Comparison of ENCODE assay signal across 17 cellular contexts in genomic region chr2:104919127-104919526, GRCh38.
DNase-seq lines count a peak whose midpoint lies in the region; ATAC-seq, FAIRE-seq and TF ChIP-seq lines count a peak whose summit lies in the region.
"Had no signal": no experiment of that assay in that cellular context is flagged by ENCODE, and none has a peak within 500 bp of the region (broad histone marks: within the 10 kb centered on the region; RNA-seq: fewer than 3 reads in every experiment).

No MANE protein-coding gene starts in this region.

- DNase-seq in NCI-H1092 treated with DMSO at 0.1 percent for 48 hours (lab: John Stamatoyannopoulos, UW) (peak; percentile 7), NCI-H1092 (lab: John Stamatoyannopoulos, UW) (no peak), NCI-H1105 (lab: John Stamatoyannopoulos, UW) (peak; percentile 23), astrocyte (ENCODE audit: low read depth) (no peak), pons (ENCODE audit: low spot score) (peak; percentile 9), hepatic stellate cell (ENCODE audit: low spot score) (no peak)
- DNase-seq: activated CD4-positive, alpha-beta T cell treated with anti-CD3 and anti-CD28 coated beads for 36 hours; C1 segment of cervical spinal cord; effector memory CD8-positive, alpha-beta T cell; mesendoderm; NCI-H226; stimulated activated CD4-positive, alpha-beta T cell treated with anti-CD3 and anti-CD28 coated beads, Interleukin-15, amount 100 ng/mL, for 24 hours; stimulated activated naive CD4-positive, alpha-beta T cell treated with Interleukin-2 at 50 U/mL for 16 hours; T-helper 9 cell had no signal

- FAIRE-seq in astrocyte (lab: Jason Lieb, UNC), result no peak

- no peak overlapping the region for H3K4me3 Mint-ChIP-seq in astrocyte (ENCODE audit: unreplicated experiment)
- H3K4me3 Mint-ChIP-seq: activated CD4-positive, alpha-beta T cell treated with anti-CD3 and anti-CD28 coated beads for 36 hours; effector memory CD8-positive, alpha-beta T cell had no signal

- H3K27me3 Mint-ChIP-seq in astrocyte (ENCODE audit: low read depth, unreplicated experiment), result peaks cover 6% of the 10 kb centered on the region

- no peak overlapping the region for H3K4me2 ChIP-seq in astrocyte (ENCODE audit: low read length)

- no peaks in the 10 kb centered on the region for H3K79me2 ChIP-seq in astrocyte (ENCODE audit: insufficient read depth, low read length)

- no peak for TF ChIP-seq CTCF in astrocyte (IDR thresholded peaks at IDR 0.05; ENCODE audit: insufficient read depth, low read depth, low read length)

- no peaks in the 10 kb centered on the region for H3K36me3 ChIP-seq in astrocyte (ENCODE audit: insufficient read depth, low read length)

- no peaks in the 10 kb centered on the region for H3K27me3 ChIP-seq in astrocyte (ENCODE audit: insufficient read depth, low read length)

- no peaks in the 10 kb centered on the region for H3K36me3 Mint-ChIP-seq in astrocyte (ENCODE audit: low read depth, unreplicated experiment)

- no peaks in the 10 kb centered on the region for H4K20me1 ChIP-seq in astrocyte (ENCODE audit: insufficient read depth, low read length)

- H3K27ac Mint-ChIP-seq in astrocyte (ENCODE audit: unreplicated experiment), result peak overlapping the region; percentile 34
- H3K27ac Mint-ChIP-seq: activated CD4-positive, alpha-beta T cell treated with anti-CD3 and anti-CD28 coated beads for 36 hours; effector memory CD8-positive, alpha-beta T cell had no signal

- ATAC-seq in HG03196 (IDR thresholded peaks at IDR 0.05; ENCODE audit: unreplicated experiment) (no peak), GM18505 (IDR thresholded peaks at IDR 0.05; ENCODE audit: unreplicated experiment) (no peak)
- ATAC-seq: activated CD4-positive, alpha-beta T cell treated with anti-CD3 and anti-CD28 coated beads for 36 hours; effector memory CD8-positive, alpha-beta T cell had no signal

- H3K9me3 ChIP-seq in astrocyte (ENCODE audit: insufficient read depth, low read depth, low read length), result no peaks in the 10 kb centered on the region

- no peak overlapping the region for H3K4me3 ChIP-seq in astrocyte (ENCODE audit: insufficient read depth, low read depth, low read length)
- H3K4me3 ChIP-seq: SK-N-MC had no signal

- H3K27ac ChIP-seq in astrocyte (ENCODE audit: low read depth, low read length), result no peak overlapping the region
- H3K27ac ChIP-seq: SK-N-MC had no signal

- H3K9me3 Mint-ChIP-seq in astrocyte (ENCODE audit: unreplicated experiment), result no peaks in the 10 kb centered on the region

- H3K4me1 Mint-ChIP-seq in astrocyte (ENCODE audit: low read depth, unreplicated experiment), result peaks cover 3% of the 10 kb centered on the region
- H3K4me1 Mint-ChIP-seq: activated CD4-positive, alpha-beta T cell treated with anti-CD3 and anti-CD28 coated beads for 36 hours had no signal

- no peak for TF ChIP-seq POLR2A in GM18505 (IDR thresholded peaks at IDR 0.05; ENCODE audit: borderline replicate concordance, extremely low read depth, insufficient read depth, insufficient read length)

- H3K4me1 ChIP-seq in astrocyte (ENCODE audit: insufficient read depth, low read length), result no peaks in the 10 kb centered on the region

- H3K9ac ChIP-seq in astrocyte (ENCODE audit: low read length), result no peak overlapping the region

- no peak overlapping the region for H2AFZ ChIP-seq in astrocyte (ENCODE audit: low read depth, low read length)

Comparison
In these comparisons a context has a peak if more than half of its experiments do, and no peak if none do; other contexts are left out.
1. DNase-seq: peak in NCI-H1092 treated with DMSO at 0.1 percent for 48 hours (single experiment), NCI-H1105 (single experiment) and pons (single experiment); none in NCI-H1092 (single experiment), astrocyte (single experiment) and hepatic stellate cell (single experiment).